In the genomic region with DNA sequence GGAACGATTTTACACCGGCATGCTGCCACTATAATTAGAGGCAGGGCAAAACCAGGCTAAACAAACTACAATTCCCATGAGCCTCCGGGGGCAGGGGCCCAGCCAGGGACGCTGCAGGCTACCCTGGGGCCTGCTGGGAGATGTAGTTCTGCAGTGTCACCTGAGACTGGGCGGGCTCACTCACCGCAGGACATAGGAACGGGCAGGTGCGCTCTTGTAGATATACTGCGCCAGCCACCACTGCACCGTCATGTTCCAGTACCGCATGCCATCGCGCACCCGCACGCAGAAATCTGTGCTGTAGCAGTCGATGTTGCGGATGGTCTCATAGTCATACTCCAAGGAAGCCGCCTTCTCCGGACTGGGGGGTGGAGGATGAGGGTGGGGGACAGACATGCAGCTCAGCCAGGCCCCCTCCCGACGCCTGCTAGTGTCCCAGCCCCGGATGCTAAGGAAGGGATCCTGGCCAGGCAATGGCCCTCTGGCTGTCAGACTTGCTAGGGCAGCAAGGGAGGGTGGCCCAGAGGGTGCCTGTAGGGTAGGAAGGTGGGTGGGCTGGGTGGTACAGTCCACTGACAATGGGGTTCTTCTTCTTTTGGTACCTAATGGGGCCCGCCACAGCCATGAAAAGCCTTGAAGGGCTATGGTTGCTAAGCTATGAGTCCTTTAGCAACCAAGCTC, we compare ENCODE assay signal across 9 cellular contexts. TPM values are rescaled to one million over a fixed set of nuclear protein-coding genes. Genes with fewer than 3 reads are reported as not detected.
DNase-seq lines count a peak whose midpoint lies in the region; ATAC-seq and TF ChIP-seq lines count a peak whose summit lies in the region.
"Had no signal": no experiment of that assay in that cellular context is flagged by ENCODE, and none has a peak within 500 bp of the region (broad histone marks: within the 10 kb centered on the region; RNA-seq: fewer than 3 reads in every experiment).

No MANE protein-coding gene starts in this region.

- no peak overlapping the region for H3K23ac ChIP-seq in H9 (ENCODE audit: insufficient read length, low read depth, low read length)

- CTCF ChIA-PET in activated CD4-positive, alpha-beta memory T cell treated with anti-CD3 and anti-CD28 coated beads, Interleukin-2, amount 10 ng/mL, durations not matched to agents 7 days and 5 days (lab: Charles Lee), result no interaction called here

- no peak overlapping the region for H2BK5ac ChIP-seq in H9 (ENCODE audit: insufficient read length, low read length)

- H3K18ac ChIP-seq in H9 (ENCODE audit: insufficient read length, low read depth, low read length), result no peak overlapping the region

- H3K4me3 Mint-ChIP-seq in H9, result no peak overlapping the region
- H3K4me3 Mint-ChIP-seq in activated CD4-positive, alpha-beta memory T cell treated with anti-CD3 and anti-CD28 coated beads, Interleukin-2, amount 10 ng/mL, durations not matched to agents 7 days and 5 days, result no peak overlapping the region
- no peak overlapping the region for H3K4me3 Mint-ChIP-seq in activated T-helper 2 cell treated with anti-CD3 and anti-CD28 coated beads, Interferon-gamma antibody, Interleukin-2, Interleukin-4, amounts not matched to agents 10 μg/mL and 5 μg/mL and 100 μg/mL, durations not matched to agents 14 hours and 24 hours and 36 hours (ENCODE audit: low read depth)

- no peak overlapping the region for H2BK15ac ChIP-seq in H9 (ENCODE audit: low read depth, low read length)

- no peaks in the 10 kb centered on the region for H3K23me2 ChIP-seq in H9 (ENCODE audit: insufficient read length, low read depth, low read length, poor library complexity, severe bottlenecking)

- no peak overlapping the region for H3K27ac Mint-ChIP-seq in H9
- H3K27ac Mint-ChIP-seq in activated CD4-positive, alpha-beta memory T cell treated with anti-CD3 and anti-CD28 coated beads, Interleukin-2, amount 10 ng/mL, durations not matched to agents 7 days and 5 days, result no peak overlapping the region
- no peak overlapping the region for H3K27ac Mint-ChIP-seq in activated T-helper 2 cell treated with anti-CD3 and anti-CD28 coated beads, Interferon-gamma antibody, Interleukin-2, Interleukin-4, amounts not matched to agents 10 μg/mL and 5 μg/mL and 100 μg/mL, durations not matched to agents 14 hours and 24 hours and 36 hours

- no peaks in the 10 kb centered on the region for H3K9me3 ChIP-seq in BE2C
- H3K9me3 ChIP-seq in H9 (ENCODE audit: control insufficient read depth, low read depth, low read length), result no peaks in the 10 kb centered on the region
- H3K9me3 ChIP-seq in left lung, result no peaks in the 10 kb centered on the region
- no peaks in the 10 kb centered on the region for H3K9me3 ChIP-seq in esophagus squamous epithelium

- no peaks in the 10 kb centered on the region for H4K20me1 ChIP-seq in H9 (ENCODE audit: control insufficient read depth, insufficient read depth, insufficient read length)

- no peaks in the 10 kb centered on the region for H3K79me2 ChIP-seq in H9 (ENCODE audit: insufficient read depth, low read length)

- H3K36me3 ChIP-seq in BE2C (no peaks in the 10 kb centered on the region), left lung (peaks cover 0 to 75% of the 10 kb centered on the region in 2 donors), esophagus squamous epithelium (peaks cover 0 to 59% (median 5%) of the 10 kb centered on the region in 3 donors)

- WGBS in H9 (ENCODE audit: extremely low coverage, insufficient read length, low lambda C conversion rate), result no CpG with 5 or more reads among the region's 23 CpGs
- 66 to 70% methylated on average over 9 to 18 of the region's 23 CpGs for WGBS in esophagus squamous epithelium, 2 donors

- intact Hi-C loops in left lung (cut with DNase I) (no loop called here), esophagus squamous epithelium (cut with DNase I) (no loop called here)
- intact Hi-C loops in activated T-helper 2 cell treated with anti-CD3 and anti-CD28 coated beads, Interferon-gamma antibody, Interleukin-2, Interleukin-4, amounts not matched to agents 10 μg/mL and 5 μg/mL and 100 μg/mL, durations not matched to agents 14 hours and 24 hours and 36 hours (cut with micrococcal nuclease), result no loop called here

- peaks cover 3 to 16% of the 10 kb centered on the region in 2 experiments; a peak in 2 of 4 replicates for H3K4me1 Mint-ChIP-seq in H9
- peaks cover under 1% of the 10 kb centered on the region for H3K4me1 Mint-ChIP-seq in activated CD4-positive, alpha-beta memory T cell treated with anti-CD3 and anti-CD28 coated beads, Interleukin-2, amount 10 ng/mL, durations not matched to agents 7 days and 5 days
- H3K4me1 Mint-ChIP-seq in activated T-helper 2 cell treated with anti-CD3 and anti-CD28 coated beads, Interferon-gamma antibody, Interleukin-2, Interleukin-4, amounts not matched to agents 10 μg/mL and 5 μg/mL and 100 μg/mL, durations not matched to agents 14 hours and 24 hours and 36 hours (ENCODE audit: low read depth), result peaks cover under 1% of the 10 kb centered on the region

- H3K9me3 Mint-ChIP-seq in H9, result no peaks in the 10 kb centered on the region; a peak in 1 of 5 replicates
- H3K9me3 Mint-ChIP-seq in activated CD4-positive, alpha-beta memory T cell treated with anti-CD3 and anti-CD28 coated beads, Interleukin-2, amount 10 ng/mL, durations not matched to agents 7 days and 5 days, result no peaks in the 10 kb centered on the region
- H3K9me3 Mint-ChIP-seq in activated T-helper 2 cell treated with anti-CD3 and anti-CD28 coated beads, Interferon-gamma antibody, Interleukin-2, Interleukin-4, amounts not matched to agents 10 μg/mL and 5 μg/mL and 100 μg/mL, durations not matched to agents 14 hours and 24 hours and 36 hours, result no peaks in the 10 kb centered on the region

- no peak overlapping the region for H3K27ac ChIP-seq in H9 (ENCODE audit: insufficient read length, low read depth, low read length)
- no peak overlapping the region for H3K27ac ChIP-seq in left lung
- no peak overlapping the region for H3K27ac ChIP-seq in esophagus squamous epithelium

- no peak overlapping the region for H3K56ac ChIP-seq in H9 (ENCODE audit: insufficient read length, low read depth, low read length)

- H3K4me3 ChIP-seq in BE2C (ENCODE audit: low read depth, low read length) (no peak overlapping the region), left lung (no peak overlapping the region), esophagus squamous epithelium (no peak overlapping the region)

- H3K36me3 Mint-ChIP-seq in H9 (ENCODE audit: insufficient read depth in 1 of 3, low read depth in 3 of 3), result peaks cover 19 to 40% (median 27%) of the 10 kb centered on the region in 3 experiments; a peak in 6 of 7 replicates
- peaks cover 18% of the 10 kb centered on the region for H3K36me3 Mint-ChIP-seq in activated CD4-positive, alpha-beta memory T cell treated with anti-CD3 and anti-CD28 coated beads, Interleukin-2, amount 10 ng/mL, durations not matched to agents 7 days and 5 days (ENCODE audit: low read depth)
- H3K36me3 Mint-ChIP-seq in activated T-helper 2 cell treated with anti-CD3 and anti-CD28 coated beads, Interferon-gamma antibody, Interleukin-2, Interleukin-4, amounts not matched to agents 10 μg/mL and 5 μg/mL and 100 μg/mL, durations not matched to agents 14 hours and 24 hours and 36 hours (ENCODE audit: low read depth), result peaks cover 44% of the 10 kb centered on the region

- H2BK120ac ChIP-seq in H9 (ENCODE audit: low read depth, low read length, poor library complexity, severe bottlenecking), result no peak overlapping the region

- H3K9ac ChIP-seq in H9 (ENCODE audit: extremely low read depth, insufficient read length, low read length), result no peak overlapping the region

- H2BK12ac ChIP-seq in H9 (ENCODE audit: insufficient read length, low read depth, low read length), result no peak overlapping the region

- DNase-seq in BE2C (peak; percentile 57), H9 (peak; percentile 87), left lung (peak in 1 of 2 donors; percentile 77), esophagus squamous epithelium (lab: John Stamatoyannopoulos, UW) (no peak), cortex of kidney (lab: John Stamatoyannopoulos, UW) (no peak), hepatic stellate cell (ENCODE audit: low spot score) (no peak)
- peak; percentile 51 for DNase-seq in activated CD4-positive, alpha-beta memory T cell treated with anti-CD3 and anti-CD28 coated beads, Interleukin-2, amount 10 ng/mL, durations not matched to agents 7 days and 5 days
- DNase-seq in activated T-helper 2 cell treated with anti-CD3 and anti-CD28 coated beads, Interferon-gamma antibody, Interleukin-2, Interleukin-4, amounts not matched to agents 10 μg/mL and 5 μg/mL and 100 μg/mL, durations not matched to agents 14 hours and 24 hours and 36 hours (ENCODE audit: low spot score), result no peak
- DNase-seq: RPMI8226 had no signal

- no peaks in the 10 kb centered on the region; the same call in 1 of the 2 replicates for H3K27me3 ChIP-seq in BE2C
- no peaks in the 10 kb centered on the region for H3K27me3 ChIP-seq in H9 (ENCODE audit: insufficient read depth, low read length)
- H3K27me3 ChIP-seq in left lung, result no peaks in the 10 kb centered on the region
- H3K27me3 ChIP-seq in esophagus squamous epithelium, result no peaks in the 10 kb centered on the region

- H2BK20ac ChIP-seq in H9 (ENCODE audit: low read depth, low read length, poor library complexity, severe bottlenecking), result no peak overlapping the region

- no peak for TF ChIP-seq CTCF in BE2C (IDR thresholded peaks at IDR 0.05; ENCODE audit: low read depth, low read length)
- no peak for TF ChIP-seq CTCF in H9 (conservative IDR thresholded peaks at IDR 0.05)
- TF ChIP-seq CTCF in left lung (IDR thresholded peaks at IDR 0.05), result no peak
- TF ChIP-seq CTCF in esophagus squamous epithelium (IDR thresholded peaks at IDR 0.05), result no peak

- POLR2A ChIA-PET in activated CD4-positive, alpha-beta memory T cell treated with anti-CD3 and anti-CD28 coated beads, Interleukin-2, amount 10 ng/mL, durations not matched to agents 7 days and 5 days (lab: Charles Lee), result no interaction called here

- no peaks in the 10 kb centered on the region for H3K79me1 ChIP-seq in H9 (ENCODE audit: insufficient read depth, low read depth, low read length, poor library complexity, severe bottlenecking)

- H3K27me3 Mint-ChIP-seq in H9 (ENCODE audit: low read depth), result no peaks in the 10 kb centered on the region
- no peaks in the 10 kb centered on the region for H3K27me3 Mint-ChIP-seq in activated CD4-positive, alpha-beta memory T cell treated with anti-CD3 and anti-CD28 coated beads, Interleukin-2, amount 10 ng/mL, durations not matched to agents 7 days and 5 days
- no peaks in the 10 kb centered on the region for H3K27me3 Mint-ChIP-seq in activated T-helper 2 cell treated with anti-CD3 and anti-CD28 coated beads, Interferon-gamma antibody, Interleukin-2, Interleukin-4, amounts not matched to agents 10 μg/mL and 5 μg/mL and 100 μg/mL, durations not matched to agents 14 hours and 24 hours and 36 hours (ENCODE audit: low read depth)

- H3T11ph ChIP-seq in H9 (ENCODE audit: low read length), result no peak overlapping the region

- H3K14ac ChIP-seq in H9 (ENCODE audit: insufficient read depth, low read length), result no peak overlapping the region

- H2AK5ac ChIP-seq in H9 (ENCODE audit: insufficient read length, low read length), result no peak overlapping the region

- H4K5ac ChIP-seq in H9 (ENCODE audit: insufficient read length, low read depth, low read length), result no peak overlapping the region

- H3K4me1 ChIP-seq in BE2C (peaks cover 4% of the 10 kb centered on the region; the same call in 1 of the 2 replicates), H9 (ENCODE audit: insufficient read depth, low read length) (no peaks in the 10 kb centered on the region), left lung (peaks cover 0 to 4% of the 10 kb centered on the region in 2 donors), esophagus squamous epithelium (peaks cover 0 to 4% (median 0%) of the 10 kb centered on the region in 3 donors)

- H3K4me2 ChIP-seq in H9 (ENCODE audit: insufficient read depth, insufficient read length, low read length), result no peak overlapping the region

- peak; percentile 78 for ATAC-seq in left lung

- no peak overlapping the region for H3K4ac ChIP-seq in H9 (ENCODE audit: low read depth, low read length)

- no peak overlapping the region for H4K8ac ChIP-seq in H9 (replicated peaks; ENCODE audit: insufficient read length, low read depth, low read length)

- TF ChIP-seq POLR2A in esophagus squamous epithelium (IDR thresholded peaks at IDR 0.05), result no peak

- H4K91ac ChIP-seq in H9 (ENCODE audit: insufficient read length, low read depth, low read length), result no peak overlapping the region

- no peak overlapping the region for H2AFZ ChIP-seq in H9 (ENCODE audit: low read length)

RNA-seq across cellular contexts. Expression of gene TMC4, which starts 5.8 kb away (rescaled TPM):
- polyA plus RNA-seq in BE2C (2012; ENCODE audit: insufficient read depth, insufficient read length, low read depth), result not detected
- 12.2 and 12.7 TPM in 2 replicates for total RNA-seq in H9 (2021)
- 1 to 10 TPM; 2.8 to 3.2 TPM for total RNA-seq in activated CD4-positive, alpha-beta memory T cell treated with anti-CD3 and anti-CD28 coated beads, Interleukin-2, amount 10 ng/mL, durations not matched to agents 7 days and 5 days
- 10 to 100 TPM; 45.3 to 74.0 TPM for total RNA-seq in left lung
- 10 to 100 TPM in 3 of 4 donors, 1 to 10 TPM in 1; 4.0 to 45.6 (median 17.5) TPM for total RNA-seq in esophagus squamous epithelium
- 0.16 and 0.37 TPM in 2 replicates for total RNA-seq in activated T-helper 2 cell treated with anti-CD3 and anti-CD28 coated beads, Interferon-gamma antibody, Interleukin-2, Interleukin-4, amounts not matched to agents 10 μg/mL and 5 μg/mL and 100 μg/mL, durations not matched to agents 14 hours and 24 hours and 36 hours

RNA-seq across cellular contexts. Expression of gene MBOAT7, which starts 10.7 kb away (rescaled TPM):
- 14.1 TPM for polyA plus RNA-seq in BE2C (2012; ENCODE audit: insufficient read depth, insufficient read length, low read depth)
- 100 and 103 TPM in 2 replicates for total RNA-seq in H9 (2021)
- 10 to 100 TPM; 90.8 to 93.4 TPM for total RNA-seq in activated CD4-positive, alpha-beta memory T cell treated with anti-CD3 and anti-CD28 coated beads, Interleukin-2, amount 10 ng/mL, durations not matched to agents 7 days and 5 days
- 100 to 1,000 TPM in 1 of 2 donors, 10 to 100 TPM in 1; 98.5 to 102 TPM for total RNA-seq in left lung
- 10 to 100 TPM; 32.2 to 56.2 (median 40.8) TPM for total RNA-seq in esophagus squamous epithelium
- total RNA-seq in activated T-helper 2 cell treated with anti-CD3 and anti-CD28 coated beads, Interferon-gamma antibody, Interleukin-2, Interleukin-4, amounts not matched to agents 10 μg/mL and 5 μg/mL and 100 μg/mL, durations not matched to agents 14 hours and 24 hours and 36 hours, result 311 and 318 TPM in 2 replicates

RNA-seq across cellular contexts. Expression of gene TSEN34, which starts 12.4 kb away (rescaled TPM):
- 27.7 TPM for polyA plus RNA-seq in BE2C (2012; ENCODE audit: insufficient read depth, insufficient read length, low read depth)
- total RNA-seq in H9 (2021) (28.3 and 29.0 TPM in 2 replicates), left lung (10 to 100 TPM; 32.2 to 34.4 TPM), esophagus squamous epithelium (10 to 100 TPM; 56.1 to 70.9 (median 64.4) TPM)
- total RNA-seq in activated CD4-positive, alpha-beta memory T cell treated with anti-CD3 and anti-CD28 coated beads, Interleukin-2, amount 10 ng/mL, durations not matched to agents 7 days and 5 days, result 10 to 100 TPM; 10.9 to 13.6 TPM
- total RNA-seq in activated T-helper 2 cell treated with anti-CD3 and anti-CD28 coated beads, Interferon-gamma antibody, Interleukin-2, Interleukin-4, amounts not matched to agents 10 μg/mL and 5 μg/mL and 100 μg/mL, durations not matched to agents 14 hours and 24 hours and 36 hours, result 16.8 and 19.0 TPM in 2 replicates

RNA-seq across cellular contexts. Expression of gene LENG1, which starts 19.2 kb away (rescaled TPM):
- 56.4 TPM for polyA plus RNA-seq in BE2C (2012; ENCODE audit: insufficient read depth, insufficient read length, low read depth)
- total RNA-seq in H9 (2021) (5.4 and 7.1 TPM in 2 replicates), left lung (1 to 10 TPM; 5.4 to 6.5 TPM), esophagus squamous epithelium (1 to 10 TPM; 1.7 to 4.7 (median 4.3) TPM)
- total RNA-seq in activated CD4-positive, alpha-beta memory T cell treated with anti-CD3 and anti-CD28 coated beads, Interleukin-2, amount 10 ng/mL, durations not matched to agents 7 days and 5 days, result 1 to 10 TPM; 8.3 to 9.2 TPM
- total RNA-seq in activated T-helper 2 cell treated with anti-CD3 and anti-CD28 coated beads, Interferon-gamma antibody, Interleukin-2, Interleukin-4, amounts not matched to agents 10 μg/mL and 5 μg/mL and 100 μg/mL, durations not matched to agents 14 hours and 24 hours and 36 hours, result 4.0 and 5.1 TPM in 2 replicates

RNA-seq across cellular contexts. Expression of gene RPS9, which starts 21.9 kb away (rescaled TPM):
- polyA plus RNA-seq in BE2C (2012; ENCODE audit: insufficient read depth, insufficient read length, low read depth), result 848 TPM
- 1,674 and 1,679 TPM in 2 replicates for total RNA-seq in H9 (2021)
- 1,000 to 10,000 TPM; 1,045 to 1,051 TPM for total RNA-seq in activated CD4-positive, alpha-beta memory T cell treated with anti-CD3 and anti-CD28 coated beads, Interleukin-2, amount 10 ng/mL, durations not matched to agents 7 days and 5 days
- 1,000 to 10,000 TPM; 1,023 to 1,099 TPM for total RNA-seq in left lung
- 1,000 to 10,000 TPM; 1,466 to 2,803 (median 2,105) TPM for total RNA-seq in esophagus squamous epithelium
- 1,460 and 1,467 TPM in 2 replicates for total RNA-seq in activated T-helper 2 cell treated with anti-CD3 and anti-CD28 coated beads, Interferon-gamma antibody, Interleukin-2, Interleukin-4, amounts not matched to agents 10 μg/mL and 5 μg/mL and 100 μg/mL, durations not matched to agents 14 hours and 24 hours and 36 hours

Comparison
In these comparisons a context has a peak if more than half of its experiments do, and no peak if none do; other contexts are left out.
1. DNase-seq: peak in BE2C (single experiment), H9 (single experiment) and activated CD4-positive, alpha-beta memory T cell treated with anti-CD3 and anti-CD28 coated beads, Interleukin-2, amount 10 ng/mL, durations not matched to agents 7 days and 5 days (single experiment); none in esophagus squamous epithelium (single experiment), cortex of kidney (single experiment), activated T-helper 2 cell treated with anti-CD3 and anti-CD28 coated beads, Interferon-gamma antibody, Interleukin-2, Interleukin-4, amounts not matched to agents 10 μg/mL and 5 μg/mL and 100 μg/mL, durations not matched to agents 14 hours and 24 hours and 36 hours (single experiment) and hepatic stellate cell (single experiment).